Comparison of ENCODE assay signal across 20 cellular contexts in the genomic region with DNA sequence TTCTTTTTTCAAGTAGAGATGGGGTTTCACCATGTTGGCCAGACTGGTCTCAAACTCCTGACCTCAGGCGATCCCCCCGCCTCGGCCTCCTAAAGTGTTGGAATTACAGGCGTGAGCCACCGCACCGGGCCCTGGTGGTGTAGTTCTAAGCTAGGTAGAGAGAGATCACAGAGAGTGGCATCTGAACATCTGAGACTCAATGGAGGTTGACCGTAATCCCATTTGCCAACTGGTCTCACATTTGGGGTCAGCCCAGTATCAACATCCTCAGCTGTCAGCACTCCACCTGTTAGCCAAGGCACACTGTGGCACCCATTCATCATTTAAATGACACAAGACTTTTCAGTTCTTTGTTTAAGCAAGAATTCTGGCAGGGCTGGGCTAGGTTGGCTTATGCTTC. TPM values are rescaled to one million over a fixed set of nuclear protein-coding genes. Genes with fewer than 3 reads are reported as not detected.
A peak's percentile ranks its signal among the peaks of the same experiment; 100 is the strongest.
DNase-seq lines count a peak whose midpoint lies in the region; ATAC-seq and TF ChIP-seq lines count a peak whose summit lies in the region.
"Had no signal": no experiment of that assay in that cellular context is flagged by ENCODE, and none has a peak within 500 bp of the region (broad histone marks: within the 10 kb centered on the region; RNA-seq: fewer than 3 reads in every experiment).

No MANE protein-coding gene starts in this region.

- ATAC-seq in stimulated activated naive CD8-positive, alpha-beta T cell treated with anti-CD3 and anti-CD28 coated beads, Interleukin-15, amount 100 ng/mL, for 72 hours: no peak

- H3K9me3 Mint-ChIP-seq in chondrocyte (ENCODE audit: low read depth) (no peaks in the 10 kb centered on the region), nephron (no peaks in the 10 kb centered on the region)
- no peaks in the 10 kb centered on the region for H3K9me3 Mint-ChIP-seq in stimulated activated naive CD8-positive, alpha-beta T cell treated with anti-CD3 and anti-CD28 coated beads, Interleukin-15, amount 100 ng/mL, for 72 hours
- H3K9me3 Mint-ChIP-seq: CD4-positive, alpha-beta T cell had no signal

- TF ChIP-seq CTCF in chondrocyte (IDR thresholded peaks at IDR 0.05): no peak
- no peak for TF ChIP-seq CTCF in nephron (IDR thresholded peaks at IDR 0.05; ENCODE audit: unreplicated experiment in 3 of 3)
- TF ChIP-seq CTCF in GM13977 (IDR thresholded peaks at IDR 0.05; ENCODE audit: extremely low read depth, insufficient read depth, missing control alignments): no peak

- DNase-seq in NCI-H524 (lab: John Stamatoyannopoulos, UW) (peak; percentile 55 to 71), NCI-H524 treated with DMSO at 0.1 percent for 48 hours (lab: John Stamatoyannopoulos, UW) (no peak), chondrocyte (ENCODE audit: low spot score) (no peak), T-helper 2 cell (no peak), GM13977 (ENCODE audit: low spot score) (no peak)
- DNase-seq in stimulated activated naive CD8-positive, alpha-beta T cell treated with anti-CD3 and anti-CD28 coated beads, Interleukin-15, amount 100 ng/mL, for 72 hours: no peak
- no peak for DNase-seq in stimulated activated CD8-positive, alpha-beta memory T cell treated with anti-CD3 and anti-CD28 coated beads, Interleukin-4, amount 100 ng/mL, for 48 hours
- DNase-seq: BE2C; CD4-positive, alpha-beta T cell; EL; IMR-90; Karpas-422; MM.1S; NCI-H1092 treated with DMSO at 0.1 percent for 48 hours; NCI-H1694; NCI-H226; NCI-H69 had no signal

- H3K36me3 Mint-ChIP-seq in chondrocyte (ENCODE audit: low read depth) (peaks cover 21% of the 10 kb centered on the region), nephron (ENCODE audit: low read depth) (peaks cover 34% of the 10 kb centered on the region)

- in situ Hi-C loops in GM13977 (cut with MboI; ENCODE audit: low pct_unique_long_range_greater_than_20kb, low sequenced_read_pairs, unreplicated experiment): no loop called here

- H3K27ac Mint-ChIP-seq in chondrocyte (ENCODE audit: unreplicated experiment) (peak overlapping the region; percentile 41), nephron (peak overlapping the region; percentile 25 to 49 (median 45))
- H3K27ac Mint-ChIP-seq in stimulated activated naive CD8-positive, alpha-beta T cell treated with anti-CD3 and anti-CD28 coated beads, Interleukin-15, amount 100 ng/mL, for 72 hours: no peak overlapping the region
- H3K27ac Mint-ChIP-seq: CD4-positive, alpha-beta T cell had no signal

- H3K4me3 Mint-ChIP-seq in chondrocyte (ENCODE audit: unreplicated experiment) (no peak overlapping the region), nephron (no peak overlapping the region)
- no peak overlapping the region for H3K4me3 Mint-ChIP-seq in stimulated activated naive CD8-positive, alpha-beta T cell treated with anti-CD3 and anti-CD28 coated beads, Interleukin-15, amount 100 ng/mL, for 72 hours
- H3K4me3 Mint-ChIP-seq: CD4-positive, alpha-beta T cell had no signal

- H3K4me1 Mint-ChIP-seq in chondrocyte (ENCODE audit: low read depth): peaks cover 13% of the 10 kb centered on the region
- peaks cover 34% of the 10 kb centered on the region for H3K4me1 Mint-ChIP-seq in nephron
- peaks cover 17% of the 10 kb centered on the region for H3K4me1 Mint-ChIP-seq in stimulated activated naive CD8-positive, alpha-beta T cell treated with anti-CD3 and anti-CD28 coated beads, Interleukin-15, amount 100 ng/mL, for 72 hours

- H3K27me3 Mint-ChIP-seq in chondrocyte (ENCODE audit: low read depth): no peaks in the 10 kb centered on the region
- peaks cover 6% of the 10 kb centered on the region for H3K27me3 Mint-ChIP-seq in nephron (ENCODE audit: low read depth)
- H3K27me3 Mint-ChIP-seq in stimulated activated naive CD8-positive, alpha-beta T cell treated with anti-CD3 and anti-CD28 coated beads, Interleukin-15, amount 100 ng/mL, for 72 hours: no peaks in the 10 kb centered on the region
- H3K27me3 Mint-ChIP-seq: CD4-positive, alpha-beta T cell had no signal

RNA-seq across cellular contexts. Expression of gene SELENOW, which starts 8.1 kb away (rescaled TPM):
- 285 to 351 TPM (median 337 TPM) in 3 replicates for total RNA-seq in chondrocyte

RNA-seq across cellular contexts. Expression of gene TPRX1, which starts 17.8 kb away (rescaled TPM):
- not detected in 3 replicates for total RNA-seq in chondrocyte
- total RNA-seq: CD4-positive, alpha-beta T cell; HT-29; IMR-90; SK-MEL-5 had no signal

RNA-seq across cellular contexts. Expression of gene CRX, which starts 35.2 kb away (rescaled TPM):
- total RNA-seq in chondrocyte: not detected in 3 replicates
- total RNA-seq: CD4-positive, alpha-beta T cell; HT-29; IMR-90; SK-MEL-5 had no signal

RNA-seq across cellular contexts. Expression of gene NOP53, which starts 41.2 kb away (rescaled TPM):
- total RNA-seq in chondrocyte: 91.7 to 122 TPM (median 108 TPM) in 3 replicates

Comparison
In these comparisons a context has a peak if more than half of its experiments do, and no peak if none do; other contexts are left out.
1. DNase-seq: peak in NCI-H524 (2 of 2); none in NCI-H524 treated with DMSO at 0.1 percent for 48 hours (single experiment), chondrocyte (single experiment), T-helper 2 cell (0 of 5), GM13977 (single experiment), stimulated activated naive CD8-positive, alpha-beta T cell treated with anti-CD3 and anti-CD28 coated beads, Interleukin-15, amount 100 ng/mL, for 72 hours (0 of 2) and stimulated activated CD8-positive, alpha-beta memory T cell treated with anti-CD3 and anti-CD28 coated beads, Interleukin-4, amount 100 ng/mL, for 48 hours (single experiment).
2. H3K27ac Mint-ChIP-seq: peak in chondrocyte (single experiment) and nephron (3 of 3); none in stimulated activated naive CD8-positive, alpha-beta T cell treated with anti-CD3 and anti-CD28 coated beads, Interleukin-15, amount 100 ng/mL, for 72 hours (0 of 2).